Comparison of ENCODE assay signal across 8 cellular contexts in genomic region chr17:81221842-81222619, GRCh38. TPM values are rescaled to one million over a fixed set of nuclear protein-coding genes. Genes with fewer than 3 reads are reported as not detected.
A peak's percentile ranks its signal among the peaks of the same experiment; 100 is the strongest.
DNase-seq lines count a peak whose midpoint lies in the region; ATAC-seq and TF ChIP-seq lines count a peak whose summit lies in the region.

No MANE protein-coding gene starts in this region.

- TF ChIP-seq CTCF in GM06990 (IDR thresholded peaks at IDR 0.05; ENCODE audit: insufficient read depth, low read length, poor library complexity, severe bottlenecking) = no peak
- TF ChIP-seq CTCF in foreskin fibroblast (IDR thresholded peaks at IDR 0.05; ENCODE audit: low read depth, low read length) = no peak
- no peak for TF ChIP-seq CTCF in retinal pigment epithelial cell (conservative IDR thresholded peaks at IDR 0.05; ENCODE audit: low read depth, low read length)

- H3K27ac ChIP-seq in SJSA1 = no peak overlapping the region

- peak overlapping the region; percentile 85 for H3K4me3 ChIP-seq in GM06990 (replicated peaks; ENCODE audit: low read depth, low read length)
- peak overlapping the region; percentile 80 for H3K4me3 ChIP-seq in SJSA1
- peak overlapping the region; percentile 61 to 70 for H3K4me3 ChIP-seq in foreskin fibroblast (ENCODE audit: low read depth in 1 of 2, low read length in 2 of 2)
- H3K4me3 ChIP-seq in retinal pigment epithelial cell (ENCODE audit: low read length) = peak overlapping the region; percentile 71

- DNase-seq in GM06990 (ENCODE audit: extremely low read depth, insufficient read length) (no peak), SJSA1 (ENCODE audit: low read depth in 1 of 2, low spot score in 2 of 2) (no peak), foreskin fibroblast (peak in 1 of 2 donors; percentile 15), retinal pigment epithelial cell (ENCODE audit: low read depth) (no peak), NCI-H2107 (lab: John Stamatoyannopoulos, UW) (no peak), NCI-H1694 (lab: John Stamatoyannopoulos, UW) (no peak)

- H3K27me3 ChIP-seq in GM06990 (replicated peaks; ENCODE audit: control insufficient read depth, insufficient read depth, low read length) (no peaks in the 10 kb centered on the region), SJSA1 (replicated peaks) (no peaks in the 10 kb centered on the region)

- H3K9me3 ChIP-seq in SJSA1 (replicated peaks) = no peaks in the 10 kb centered on the region; the same call in 1 of the 2 replicates

- ATAC-seq in HG03045 (IDR thresholded peaks at IDR 0.05; ENCODE audit: unreplicated experiment) = no peak
- ATAC-seq in HG02973 (IDR thresholded peaks at IDR 0.05; ENCODE audit: unreplicated experiment) = no peak

- H3K36me3 ChIP-seq in GM06990 (ENCODE audit: control insufficient read depth, insufficient read depth, low read length) (peaks cover 3% of the 10 kb centered on the region), SJSA1 (peaks cover 18% of the 10 kb centered on the region; the same call in 1 of the 2 replicates)

- peaks cover 19% of the 10 kb centered on the region for H3K4me1 ChIP-seq in SJSA1 (replicated peaks)

RNA-seq across cellular contexts. Expression of gene CEP131, which starts 0.7 kb away (rescaled TPM):
- 31.7 and 38.2 TPM in 2 replicates for total RNA-seq in SJSA1 (2014; rRNA removed; shearing (Covaris generic))

RNA-seq across cellular contexts. Expression of gene TEPSIN, which starts 16.8 kb away (rescaled TPM):
- 20.4 and 27.1 TPM in 2 replicates for total RNA-seq in SJSA1 (2014; rRNA removed; shearing (Covaris generic))

RNA-seq across cellular contexts. Expression of gene NDUFAF8, which starts 17.1 kb away (rescaled TPM):
- total RNA-seq in SJSA1 (2014; rRNA removed; shearing (Covaris generic)) = 74.0 and 126 TPM in 2 replicates

RNA-seq across cellular contexts. Expression of gene AATK, which starts 56.0 kb away (rescaled TPM):
- 0.18 TPM in 1 of 2 replicates, not detected in the other for total RNA-seq in SJSA1 (2014; rRNA removed; shearing (Covaris generic))

RNA-seq across cellular contexts. Expression of gene PVALEF, which starts 56.7 kb away (rescaled TPM):
- total RNA-seq in SJSA1 (2014; rRNA removed; shearing (Covaris generic)) = not detected in 2 replicates
